ENCODE assay signal across 18 cellular contexts in genomic region chr1:109542657-109543056, GRCh38. TPM values are rescaled to one million over a fixed set of nuclear protein-coding genes. Genes with fewer than 3 reads are reported as not detected.
A peak's percentile ranks its signal among the peaks of the same experiment; 100 is the strongest.
DNase-seq lines count a peak whose midpoint lies in the region; ATAC-seq and TF ChIP-seq lines count a peak whose summit lies in the region.
"Had no signal": no experiment of that assay in that cellular context is flagged by ENCODE, and none has a peak within 500 bp of the region (broad histone marks: within the 10 kb centered on the region; RNA-seq: fewer than 3 reads in every experiment).

No MANE protein-coding gene starts in this region.

- DNase-seq in GM10248 (ENCODE audit: extremely low spot score) (peak; percentile 10), GM13977 (ENCODE audit: low spot score) (peak; percentile 4), COLO829 (ENCODE audit: low spot score) (no peak)
- DNase-seq in stimulated activated CD8-positive, alpha-beta memory T cell treated with anti-CD3 and anti-CD28 coated beads, Interleukin-4, amount 100 ng/mL, for 48 hours, result peak; percentile 16
- DNase-seq: C1 segment of cervical spinal cord; CD4-positive, alpha-beta memory T cell; COR-L47; DMS153; DMS79 treated with DMSO at 0.1 percent for 48 hours; EL; GDM1; GOT3 had no signal

- WGBS in gastroesophageal sphincter (ENCODE audit: low coverage in 1 of 2), 2 donors, result 78% methylated on average over 5 of the region's 10 CpGs; no CpG with 5 or more reads in 1 of the 2 donors

- POLR2A ChIA-PET in GM10248 (lab: Yijun Ruan, JAX), result no interaction called here

- CTCF ChIA-PET in GM10248 (lab: Yijun Ruan, JAX), result interaction anchor here (1.2 to 26.3 kb wide), 7 partner anchors 10 to 487 kb away, joined by 3 to 1898 read pairs (median 4); partner anchors contain the start of genes AHCYL1, AMIGO1, ATXN7L2 and CYB561D1

- peaks cover 5 to 15% (median 5%) of the 10 kb centered on the region in 3 donors for H3K4me1 ChIP-seq in gastroesophageal sphincter
- H3K4me1 ChIP-seq: HAP-1 had no signal

- H3K4me3 Mint-ChIP-seq in nephron, result peak overlapping the region in 2 of 3 experiments; percentile 36 to 47
- H3K4me3 Mint-ChIP-seq: B cell; CD4-positive, alpha-beta memory T cell had no signal

- no peaks in the 10 kb centered on the region for H3K9me3 ChIP-seq in gastroesophageal sphincter
- H3K9me3 ChIP-seq: HAP-1 had no signal

- H3K27ac Mint-ChIP-seq in nephron, result no peak overlapping the region
- H3K27ac Mint-ChIP-seq: B cell had no signal

- no peak for TF ChIP-seq EP300 in gastroesophageal sphincter (IDR thresholded peaks at IDR 0.05)

- H3K36me3 ChIP-seq in gastroesophageal sphincter, result no peaks in the 10 kb centered on the region
- H3K36me3 ChIP-seq: HAP-1 had no signal

- TF ChIP-seq POLR2A in gastroesophageal sphincter (IDR thresholded peaks at IDR 0.05), result no peak

- H3K27me3 Mint-ChIP-seq in nephron (ENCODE audit: low read depth), result peaks cover 8% of the 10 kb centered on the region
- H3K27me3 Mint-ChIP-seq: CD4-positive, alpha-beta memory T cell had no signal

- no peaks in the 10 kb centered on the region for H3K36me3 Mint-ChIP-seq in nephron (ENCODE audit: low read depth)

- H3K27me3 ChIP-seq in gastroesophageal sphincter, result no peaks in the 10 kb centered on the region

- no peak overlapping the region for H3K27ac ChIP-seq in gastroesophageal sphincter

- no peak for TF ChIP-seq CTCF in GM10248 (IDR thresholded peaks at IDR 0.05; ENCODE audit: control extremely low read depth, extremely low read depth, low read depth, missing control alignments)
- no peak for TF ChIP-seq CTCF in GM13977 (IDR thresholded peaks at IDR 0.05; ENCODE audit: extremely low read depth, insufficient read depth, missing control alignments)
- TF ChIP-seq CTCF in nephron (IDR thresholded peaks at IDR 0.05; ENCODE audit: unreplicated experiment in 3 of 3), result no peak
- no peak for TF ChIP-seq CTCF in gastroesophageal sphincter (IDR thresholded peaks at IDR 0.05)

- no peak overlapping the region for H3K4me3 ChIP-seq in gastroesophageal sphincter
- H3K4me3 ChIP-seq: HAP-1 had no signal

- no peaks in the 10 kb centered on the region for H3K9me3 Mint-ChIP-seq in nephron
- H3K9me3 Mint-ChIP-seq: CD4-positive, alpha-beta memory T cell had no signal

- ATAC-seq in GM19467 (IDR thresholded peaks at IDR 0.05; ENCODE audit: unreplicated experiment) (no peak), gastroesophageal sphincter (no peak)
- ATAC-seq: HepG2 had no signal

- peaks cover 26% of the 10 kb centered on the region for H3K4me1 Mint-ChIP-seq in nephron

- in situ Hi-C loops in GM13977 (cut with MboI; ENCODE audit: low pct_unique_long_range_greater_than_20kb, low sequenced_read_pairs, unreplicated experiment), result loop anchor here (10.0 to 25.0 kb wide), 2 partner anchors 232 to 445 kb away; partner anchors contain the start of gene AHCYL1

RNA-seq across cellular contexts. Expression of gene GPR61, which starts 3.0 kb away (rescaled TPM):
- not detected for total RNA-seq in gastroesophageal sphincter
- total RNA-seq: B cell, HepG2 had no signal

RNA-seq across cellular contexts. Expression of gene GNAI3, which starts 5.8 kb away (rescaled TPM):
- total RNA-seq in gastroesophageal sphincter, result 1 to 10 TPM; 6.6 to 9.4 (median 8.0) TPM

RNA-seq across cellular contexts. Expression of gene AMIGO1, which starts 33.1 kb away (rescaled TPM):
- total RNA-seq in gastroesophageal sphincter, result 10 to 100 TPM in 3 of 4 donors, 1 to 10 TPM in 1; 7.7 to 19.3 (median 14.7) TPM

RNA-seq across cellular contexts. Expression of gene CYB561D1, which starts 48.8 kb away (rescaled TPM):
- total RNA-seq in gastroesophageal sphincter, result 10 to 100 TPM in 3 of 4 donors, 1 to 10 TPM in 1; 8.3 to 15.9 (median 10.7) TPM

RNA-seq across cellular contexts. Expression of gene ATXN7L2, which starts 59.0 kb away (rescaled TPM):
- total RNA-seq in gastroesophageal sphincter, result 1 to 10 TPM; 1.6 to 2.7 (median 2.5) TPM
